12 cellular contexts compared by ENCODE assay signal in genomic region chr19:1910169-1910568, GRCh38. TPM values are rescaled to one million over a fixed set of nuclear protein-coding genes. Genes with fewer than 3 reads are reported as not detected.
DNase-seq lines count a peak whose midpoint lies in the region; ATAC-seq, FAIRE-seq and TF ChIP-seq lines count a peak whose summit lies in the region.
"Had no signal": no experiment of that assay in that cellular context is flagged by ENCODE, and none has a peak within 500 bp of the region (broad histone marks: within the 10 kb centered on the region; RNA-seq: fewer than 3 reads in every experiment).

No MANE protein-coding gene starts in this region.

- POLR2A ChIA-PET in HepG2 (lab: Yijun Ruan, JAX): no interaction called here

- H3K27ac Mint-ChIP-seq in astrocyte (ENCODE audit: unreplicated experiment): peak overlapping the region; percentile 34

- no peaks in the 10 kb centered on the region for H3K9me3 ChIP-seq in HepG2 (ENCODE audit: low read length)
- no peaks in the 10 kb centered on the region for H3K9me3 ChIP-seq in right lobe of liver
- H3K9me3 ChIP-seq in astrocyte (ENCODE audit: insufficient read depth, low read depth, low read length): no peaks in the 10 kb centered on the region
- no peaks in the 10 kb centered on the region for H3K9me3 ChIP-seq in adrenal gland (replicated peaks in 1 of 3)
- H3K9me3 ChIP-seq: heart left ventricle had no signal

- in situ Hi-C loops in HepG2 (cut with HindIII; ENCODE audit: extremely low pct_ligation_motif_present, low pct_unique_long_range_greater_than_20kb): no loop called here

- peak overlapping the region; percentile 14 for H3K4me3 Mint-ChIP-seq in astrocyte (ENCODE audit: unreplicated experiment)

- H3K4me2 ChIP-seq in HepG2 (ENCODE audit: low read depth, low read length) (no peak overlapping the region), astrocyte (ENCODE audit: low read length) (peak overlapping the region; percentile 33)

- H3K9ac ChIP-seq in HepG2 (ENCODE audit: insufficient read depth, low read depth, low read length) (no peak overlapping the region), astrocyte (ENCODE audit: low read length) (no peak overlapping the region)

- peaks cover 40% of the 10 kb centered on the region for H3K4me1 ChIP-seq in HepG2 (ENCODE audit: insufficient read depth, low read length)
- H3K4me1 ChIP-seq in right lobe of liver: peaks cover 0 to 5% (median 0%) of the 10 kb centered on the region in 4 donors
- peaks cover 10% of the 10 kb centered on the region for H3K4me1 ChIP-seq in astrocyte (ENCODE audit: insufficient read depth, low read length)
- peaks cover 6 to 25% of the 10 kb centered on the region in 2 donors for H3K4me1 ChIP-seq in adrenal gland (replicated peaks in 1 of 2)

- 96% methylated on average over 8 of the region's 11 CpGs for WGBS in HepG2 (ENCODE audit: low lambda C conversion rate)
- 100% methylated on average over 1 of the region's 11 CpGs for WGBS in right lobe of liver (ENCODE audit: insufficient coverage, low coverage, low lambda C conversion rate, missing lambda C conversion rate)
- WGBS in adrenal gland, 4 donors: 91 to 97% (median 94%) methylated on average over 7 to 11 of the region's 11 CpGs

- peaks cover 6% of the 10 kb centered on the region; the same call in 1 of the 2 replicates for H4K20me1 ChIP-seq in HepG2 (ENCODE audit: insufficient read depth, low read length)
- peaks cover 63% of the 10 kb centered on the region for H4K20me1 ChIP-seq in astrocyte (ENCODE audit: insufficient read depth, low read length)

- DNase-seq in HepG2 (ENCODE audit: low spot score) (no peak), right lobe of liver (no peak), astrocyte (ENCODE audit: low read depth) (no peak), NAMALWA (ENCODE audit: low spot score) (no peak), adrenal gland (no peak), RPMI8226 (no peak)
- DNase-seq: activated naive CD4-positive, alpha-beta T cell treated with Interleukin-2 at 50 U/mL for 16 hours; NCI-H1436 treated with DMSO at 0.1 percent for 48 hours had no signal

- no peak for TF ChIP-seq RAD21 in HepG2 (CRISPR knock-in tag; IDR thresholded peaks at IDR 0.05)

- no peaks in the 10 kb centered on the region for H3K27me3 Mint-ChIP-seq in astrocyte (ENCODE audit: low read depth, unreplicated experiment)

- no peak overlapping the region for H2AFZ ChIP-seq in HepG2 (ENCODE audit: low read length)
- no peak overlapping the region for H2AFZ ChIP-seq in astrocyte (ENCODE audit: low read depth, low read length)

- H3K27me3 ChIP-seq in HepG2 (ENCODE audit: control insufficient read depth in 1 of 2, insufficient read depth in 2 of 2, low read length in 2 of 2) (no peaks in the 10 kb centered on the region; a peak in 1 of 5 replicates), right lobe of liver (no peaks in the 10 kb centered on the region), astrocyte (ENCODE audit: insufficient read depth, low read length) (no peaks in the 10 kb centered on the region), layer of hippocampus (ENCODE audit: control insufficient read depth, insufficient read depth, low read length) (no peaks in the 10 kb centered on the region), adrenal gland (no peaks in the 10 kb centered on the region)
- H3K27me3 ChIP-seq: heart left ventricle had no signal

- ATAC-seq in HepG2 (no peak), right lobe of liver (no peak), GM19452 (IDR thresholded peaks at IDR 0.05; ENCODE audit: unreplicated experiment) (no peak)
- ATAC-seq: heart left ventricle had no signal

- TF ChIP-seq CTCF in HepG2 (CRISPR knock-in tag; IDR thresholded peaks at IDR 0.05): no peak
- TF ChIP-seq CTCF in right lobe of liver (IDR thresholded peaks at IDR 0.05): no peak
- no peak for TF ChIP-seq CTCF in astrocyte (IDR thresholded peaks at IDR 0.05; ENCODE audit: insufficient read depth, low read depth, low read length)
- TF ChIP-seq CTCF in adrenal gland (IDR thresholded peaks at IDR 0.05): no peak

- CTCF ChIA-PET in HepG2 (lab: Yijun Ruan, JAX; ENCODE audit: low intra/inter-chr PET ratio, low total read pairs): no interaction called here

- peaks cover 7% of the 10 kb centered on the region for H3K4me1 Mint-ChIP-seq in astrocyte (ENCODE audit: low read depth, unreplicated experiment)

- peaks cover 5 to 17% of the 10 kb centered on the region in 2 experiments; a peak in 3 of 5 replicates for H3K36me3 ChIP-seq in HepG2 (replicated peaks in 1 of 2; ENCODE audit: control insufficient read depth in 1 of 2, insufficient read depth in 2 of 2, low read length in 2 of 2)
- H3K36me3 ChIP-seq in right lobe of liver: peaks cover 0 to 3% (median 0%) of the 10 kb centered on the region in 4 donors
- no peaks in the 10 kb centered on the region for H3K36me3 ChIP-seq in astrocyte (ENCODE audit: insufficient read depth, low read length)
- peaks cover 0 to 22% of the 10 kb centered on the region in 2 donors for H3K36me3 ChIP-seq in adrenal gland (replicated peaks in 1 of 2)

- TF ChIP-seq EP300 in HepG2 (IDR thresholded peaks at IDR 0.05; ENCODE audit: low read depth in 2 of 2, low read length in 2 of 2) (no peak), HepG2 (CRISPR knock-in tag; IDR thresholded peaks at IDR 0.05; ENCODE audit: borderline replicate concordance) (no peak)

- no peaks in the 10 kb centered on the region for H3K36me3 Mint-ChIP-seq in astrocyte (ENCODE audit: low read depth, unreplicated experiment)

- no peak overlapping the region for H3K4me3 ChIP-seq in HepG2 (replicated peaks in 1 of 3; ENCODE audit: insufficient read depth in 1 of 3, low read depth in 2 of 3, low read length in 3 of 3)
- H3K4me3 ChIP-seq in right lobe of liver: no peak overlapping the region
- no peak overlapping the region for H3K4me3 ChIP-seq in astrocyte (ENCODE audit: insufficient read depth, low read depth, low read length)
- no peak overlapping the region for H3K4me3 ChIP-seq in adrenal gland

- H3K79me2 ChIP-seq in HepG2 (ENCODE audit: insufficient read depth, low read length): peaks cover 56% of the 10 kb centered on the region
- H3K79me2 ChIP-seq in astrocyte (ENCODE audit: insufficient read depth, low read length): peaks cover 88% of the 10 kb centered on the region

- BruUV-seq in HepG2 (replicated peaks; lab: Mats Ljungman, UMichigan): no TSS peak

- no peaks in the 10 kb centered on the region for H3K9me3 Mint-ChIP-seq in astrocyte (ENCODE audit: unreplicated experiment)

- no peak overlapping the region for H3K27ac ChIP-seq in HepG2 (ENCODE audit: extremely low read length, insufficient read depth, low read length)
- no peak overlapping the region for H3K27ac ChIP-seq in right lobe of liver
- no peak overlapping the region for H3K27ac ChIP-seq in astrocyte (ENCODE audit: low read depth, low read length)
- peak overlapping the region; percentile 21 for H3K27ac ChIP-seq in layer of hippocampus (ENCODE audit: low read depth, low read length)
- H3K27ac ChIP-seq in adrenal gland: no peak overlapping the region

- TF ChIP-seq POLR2A in HepG2 (IDR thresholded peaks at IDR 0.05; ENCODE audit: insufficient read depth in 1 of 2, low read depth in 2 of 2, low read length in 2 of 2) (no peak), right lobe of liver (IDR thresholded peaks at IDR 0.05) (no peak), adrenal gland (IDR thresholded peaks at IDR 0.05) (no peak)

- intact Hi-C loops in HepG2 (cut with micrococcal nuclease; ENCODE audit: unreplicated experiment) (no loop called here), right lobe of liver (cut with DNase I) (no loop called here), adrenal gland (cut with DNase I) (no loop called here)

- FAIRE-seq in HepG2 (lab: Jason Lieb, UNC) (no peak), astrocyte (lab: Jason Lieb, UNC) (no peak)
- FAIRE-seq: G401.6 had no signal

RNA-seq across cellular contexts. Expression of gene ADAT3, which starts 5.0 kb away (rescaled TPM):
- 2.0 and 3.5 TPM in 2 replicates for total RNA-seq in HepG2 (2016; rRNA removed; fragmentation: Illumina TruSeq; extraction: Trizol)
- total RNA-seq in HepG2 (2016; cell fraction: cytosol; rRNA removed; fragmentation: Illumina TruSeq; extraction: Trizol; ENCODE audit: low read depth): 0.79 and 0.81 TPM in 2 replicates
- total RNA-seq in HepG2 (2016; cell fraction: insoluble cytoplasmic fraction; rRNA removed; fragmentation: Illumina TruSeq; extraction: Trizol): 1.7 and 3.1 TPM in 2 replicates
- 1.7 and 2.1 TPM in 2 replicates for total RNA-seq in HepG2 (2016; cell fraction: membrane; rRNA removed; fragmentation: Illumina TruSeq; extraction: Trizol)
- total RNA-seq in HepG2 (2016; cell fraction: nucleus; rRNA removed; fragmentation: Illumina TruSeq; extraction: Trizol): 1.5 and 1.9 TPM in 2 replicates
- polyA plus RNA-seq in HepG2 (2011; rRNA removed): 0.95 and 1.4 TPM in 2 replicates
- polyA plus RNA-seq in HepG2 (2011; cell fraction: cytosol; rRNA removed): 0.94 and 1.7 TPM in 2 replicates
- polyA plus RNA-seq in HepG2 (2011; cell fraction: nucleus; rRNA removed): 6.4 and 7.8 TPM in 2 replicates
- 1.3 and 1.7 TPM in 2 replicates for polyA plus RNA-seq in HepG2 (2012)
- 0.68 TPM in 2 replicates for polyA plus RNA-seq in HepG2 (2016; cell fraction: cytosol; fragmentation: Illumina TruSeq; extraction: Trizol; ENCODE audit: low read depth)
- 2.8 and 3.5 TPM in 2 replicates for polyA plus RNA-seq in HepG2 (2016; cell fraction: insoluble cytoplasmic fraction; fragmentation: Illumina TruSeq; extraction: Trizol; ENCODE audit: low read depth)
- polyA plus RNA-seq in HepG2 (2016; cell fraction: membrane; fragmentation: Illumina TruSeq; extraction: Trizol; ENCODE audit: low read depth): 1.1 and 1.4 TPM in 2 replicates
- polyA plus RNA-seq in HepG2 (2016; cell fraction: nucleus; fragmentation: Illumina TruSeq; extraction: Trizol; ENCODE audit: insufficient read depth, low read depth): 5.0 and 6.1 TPM in 2 replicates
- 2.1 and 3.8 TPM in 2 replicates for polyA minus RNA-seq in HepG2 (2011; rRNA and poly(A)+ RNA removed; ENCODE audit: low replicate concordance)
- 1.3 and 1.6 TPM in 2 replicates for polyA minus RNA-seq in HepG2 (2011; cell fraction: cytosol; rRNA and poly(A)+ RNA removed)
- polyA minus RNA-seq in HepG2 (2011; cell fraction: nucleus; rRNA and poly(A)+ RNA removed): 2.3 and 2.6 TPM in 2 replicates
- total RNA-seq in right lobe of liver: 1 to 10 TPM; 1.8 to 5.3 (median 2.7) TPM
- total RNA-seq in astrocyte: 3.7 and 5.7 TPM in 2 replicates
- 10 to 100 TPM in 3 of 8 donors, 1 to 10 TPM in 5; 4.7 to 29.6 (median 9.2) TPM for total RNA-seq in adrenal gland
- 1 to 10 TPM in 2 of 3 donors, not detected in 1; 8.1 to 8.3 TPM for polyA plus RNA-seq in adrenal gland

RNA-seq across cellular contexts. Expression of gene SCAMP4, which starts 5.0 kb away (rescaled TPM):
- total RNA-seq in HepG2 (2016; rRNA removed; fragmentation: Illumina TruSeq; extraction: Trizol) (10.8 and 13.7 TPM in 2 replicates), right lobe of liver (10 to 100 TPM; 22.1 to 60.6 (median 24.4) TPM), astrocyte (72.2 and 73.4 TPM in 2 replicates), adrenal gland (100 to 1,000 TPM in 3 of 8 donors, 10 to 100 TPM in 5; 47.8 to 192 (median 84.8) TPM)
- total RNA-seq in HepG2 (2016; cell fraction: cytosol; rRNA removed; fragmentation: Illumina TruSeq; extraction: Trizol; ENCODE audit: low read depth): 4.4 and 5.1 TPM in 2 replicates
- 9.1 and 12.6 TPM in 2 replicates for total RNA-seq in HepG2 (2016; cell fraction: insoluble cytoplasmic fraction; rRNA removed; fragmentation: Illumina TruSeq; extraction: Trizol)
- total RNA-seq in HepG2 (2016; cell fraction: membrane; rRNA removed; fragmentation: Illumina TruSeq; extraction: Trizol): 10.1 and 10.7 TPM in 2 replicates
- total RNA-seq in HepG2 (2016; cell fraction: nucleus; rRNA removed; fragmentation: Illumina TruSeq; extraction: Trizol): 24.2 and 31.8 TPM in 2 replicates
- polyA plus RNA-seq in HepG2 (2011; rRNA removed) (10.7 and 12.8 TPM in 2 replicates), adrenal gland (10 to 100 TPM; 13.5 to 43.8 (median 22.7) TPM)
- 7.6 and 8.7 TPM in 2 replicates for polyA plus RNA-seq in HepG2 (2011; cell fraction: cytosol; rRNA removed)
- 43.5 and 55.3 TPM in 2 replicates for polyA plus RNA-seq in HepG2 (2011; cell fraction: nucleus; rRNA removed)
- 21.8 and 32.2 TPM in 2 replicates for polyA plus RNA-seq in HepG2 (2012)
- polyA plus RNA-seq in HepG2 (2016; cell fraction: cytosol; fragmentation: Illumina TruSeq; extraction: Trizol; ENCODE audit: low read depth): 5.1 and 6.4 TPM in 2 replicates
- polyA plus RNA-seq in HepG2 (2016; cell fraction: insoluble cytoplasmic fraction; fragmentation: Illumina TruSeq; extraction: Trizol; ENCODE audit: low read depth): 10.3 and 13.4 TPM in 2 replicates
- 11.5 and 11.6 TPM in 2 replicates for polyA plus RNA-seq in HepG2 (2016; cell fraction: membrane; fragmentation: Illumina TruSeq; extraction: Trizol; ENCODE audit: low read depth)
- polyA plus RNA-seq in HepG2 (2016; cell fraction: nucleus; fragmentation: Illumina TruSeq; extraction: Trizol; ENCODE audit: insufficient read depth, low read depth): 69.4 and 71.5 TPM in 2 replicates
- polyA minus RNA-seq in HepG2 (2011; rRNA and poly(A)+ RNA removed; ENCODE audit: low replicate concordance): 14.8 and 32.0 TPM in 2 replicates
- 35.3 TPM in 2 replicates for polyA minus RNA-seq in HepG2 (2011; cell fraction: cytosol; rRNA and poly(A)+ RNA removed)
- 13.2 and 15.5 TPM in 2 replicates for polyA minus RNA-seq in HepG2 (2011; cell fraction: nucleus; rRNA and poly(A)+ RNA removed)

RNA-seq across cellular contexts. Expression of gene ABHD17A, which starts 24.9 kb away (rescaled TPM):
- 27.9 and 40.8 TPM in 2 replicates for total RNA-seq in HepG2 (2016; rRNA removed; fragmentation: Illumina TruSeq; extraction: Trizol)
- 52.2 and 64.4 TPM in 2 replicates for total RNA-seq in HepG2 (2016; cell fraction: cytosol; rRNA removed; fragmentation: Illumina TruSeq; extraction: Trizol; ENCODE audit: low read depth)
- total RNA-seq in HepG2 (2016; cell fraction: insoluble cytoplasmic fraction; rRNA removed; fragmentation: Illumina TruSeq; extraction: Trizol): 24.0 and 37.3 TPM in 2 replicates
- 65.2 and 82.2 TPM in 2 replicates for total RNA-seq in HepG2 (2016; cell fraction: membrane; rRNA removed; fragmentation: Illumina TruSeq; extraction: Trizol)
- total RNA-seq in HepG2 (2016; cell fraction: nucleus; rRNA removed; fragmentation: Illumina TruSeq; extraction: Trizol): 17.1 and 19.3 TPM in 2 replicates
- polyA plus RNA-seq in HepG2 (2011; rRNA removed): 27.7 and 44.6 TPM in 2 replicates
- polyA plus RNA-seq in HepG2 (2011; cell fraction: cytosol; rRNA removed): 25.9 and 53.1 TPM in 2 replicates
- polyA plus RNA-seq in HepG2 (2011; cell fraction: nucleus; rRNA removed): 72.5 and 83.8 TPM in 2 replicates
- 11.9 and 16.2 TPM in 2 replicates for polyA plus RNA-seq in HepG2 (2012)
- polyA plus RNA-seq in HepG2 (2016; cell fraction: cytosol; fragmentation: Illumina TruSeq; extraction: Trizol; ENCODE audit: low read depth): 51.0 and 62.5 TPM in 2 replicates
- 25.3 and 27.0 TPM in 2 replicates for polyA plus RNA-seq in HepG2 (2016; cell fraction: insoluble cytoplasmic fraction; fragmentation: Illumina TruSeq; extraction: Trizol; ENCODE audit: low read depth)
- 54.6 and 60.4 TPM in 2 replicates for polyA plus RNA-seq in HepG2 (2016; cell fraction: membrane; fragmentation: Illumina TruSeq; extraction: Trizol; ENCODE audit: low read depth)
- 38.7 and 42.0 TPM in 2 replicates for polyA plus RNA-seq in HepG2 (2016; cell fraction: nucleus; fragmentation: Illumina TruSeq; extraction: Trizol; ENCODE audit: insufficient read depth, low read depth)
- polyA minus RNA-seq in HepG2 (2011; rRNA and poly(A)+ RNA removed; ENCODE audit: low replicate concordance): 15.0 and 50.9 TPM in 2 replicates
- 17.2 and 18.0 TPM in 2 replicates for polyA minus RNA-seq in HepG2 (2011; cell fraction: cytosol; rRNA and poly(A)+ RNA removed)
- 5.7 and 5.8 TPM in 2 replicates for polyA minus RNA-seq in HepG2 (2011; cell fraction: nucleus; rRNA and poly(A)+ RNA removed)
- total RNA-seq in right lobe of liver: 10 to 100 TPM; 20.4 to 49.5 (median 23.5) TPM
- 56.7 and 61.4 TPM in 2 replicates for total RNA-seq in astrocyte
- 100 to 1,000 TPM in 4 of 8 donors, 10 to 100 TPM in 4; 60.1 to 145 (median 99.4) TPM for total RNA-seq in adrenal gland
- 100 to 1,000 TPM in 2 of 3 donors, 1 to 10 TPM in 1; 2.5 to 235 (median 195) TPM for polyA plus RNA-seq in adrenal gland

RNA-seq across cellular contexts. Expression of gene CSNK1G2, which starts 30.8 kb away (rescaled TPM):
- total RNA-seq in HepG2 (2016; rRNA removed; fragmentation: Illumina TruSeq; extraction: Trizol): 29.7 and 53.8 TPM in 2 replicates
- total RNA-seq in HepG2 (2016; cell fraction: cytosol; rRNA removed; fragmentation: Illumina TruSeq; extraction: Trizol; ENCODE audit: low read depth): 40.6 and 41.0 TPM in 2 replicates
- total RNA-seq in HepG2 (2016; cell fraction: insoluble cytoplasmic fraction; rRNA removed; fragmentation: Illumina TruSeq; extraction: Trizol): 26.8 and 56.3 TPM in 2 replicates
- 85.2 and 87.4 TPM in 2 replicates for total RNA-seq in HepG2 (2016; cell fraction: membrane; rRNA removed; fragmentation: Illumina TruSeq; extraction: Trizol)
- total RNA-seq in HepG2 (2016; cell fraction: nucleus; rRNA removed; fragmentation: Illumina TruSeq; extraction: Trizol): 39.2 and 46.8 TPM in 2 replicates
- polyA plus RNA-seq in HepG2 (2011; rRNA removed): 72.5 and 88.4 TPM in 2 replicates
- 33.8 and 56.1 TPM in 2 replicates for polyA plus RNA-seq in HepG2 (2011; cell fraction: cytosol; rRNA removed)
- polyA plus RNA-seq in HepG2 (2011; cell fraction: nucleus; rRNA removed): 380 and 522 TPM in 2 replicates
- polyA plus RNA-seq in HepG2 (2012): 38.6 and 40.4 TPM in 2 replicates
- polyA plus RNA-seq in HepG2 (2016; cell fraction: cytosol; fragmentation: Illumina TruSeq; extraction: Trizol; ENCODE audit: low read depth): 39.6 and 47.2 TPM in 2 replicates
- polyA plus RNA-seq in HepG2 (2016; cell fraction: insoluble cytoplasmic fraction; fragmentation: Illumina TruSeq; extraction: Trizol; ENCODE audit: low read depth): 36.1 and 45.7 TPM in 2 replicates
- polyA plus RNA-seq in HepG2 (2016; cell fraction: membrane; fragmentation: Illumina TruSeq; extraction: Trizol; ENCODE audit: low read depth): 79.1 and 81.2 TPM in 2 replicates
- 157 TPM in 2 replicates for polyA plus RNA-seq in HepG2 (2016; cell fraction: nucleus; fragmentation: Illumina TruSeq; extraction: Trizol; ENCODE audit: insufficient read depth, low read depth)
- polyA minus RNA-seq in HepG2 (2011; rRNA and poly(A)+ RNA removed; ENCODE audit: low replicate concordance): 51.2 and 83.6 TPM in 2 replicates
- polyA minus RNA-seq in HepG2 (2011; cell fraction: cytosol; rRNA and poly(A)+ RNA removed): 23.6 and 25.2 TPM in 2 replicates
- polyA minus RNA-seq in HepG2 (2011; cell fraction: nucleus; rRNA and poly(A)+ RNA removed): 18.2 and 21.2 TPM in 2 replicates
- 10 to 100 TPM; 14.4 to 35.2 (median 22.6) TPM for total RNA-seq in right lobe of liver
- total RNA-seq in astrocyte: 60.8 and 64.1 TPM in 2 replicates
- total RNA-seq in adrenal gland: 10 to 100 TPM; 50.7 to 83.4 (median 73.6) TPM
- polyA plus RNA-seq in adrenal gland: 100 to 1,000 TPM in 2 of 3 donors, 10 to 100 TPM in 1; 30.0 to 120 (median 100) TPM

RNA-seq across cellular contexts. Expression of gene KLF16, which starts 46.8 kb away (rescaled TPM):
- total RNA-seq in HepG2 (2016; rRNA removed; fragmentation: Illumina TruSeq; extraction: Trizol): 6.2 and 6.7 TPM in 2 replicates
- total RNA-seq in HepG2 (2016; cell fraction: cytosol; rRNA removed; fragmentation: Illumina TruSeq; extraction: Trizol; ENCODE audit: low read depth): 2.1 and 2.2 TPM in 2 replicates
- 5.5 and 5.9 TPM in 2 replicates for total RNA-seq in HepG2 (2016; cell fraction: insoluble cytoplasmic fraction; rRNA removed; fragmentation: Illumina TruSeq; extraction: Trizol)
- 8.3 and 8.9 TPM in 2 replicates for total RNA-seq in HepG2 (2016; cell fraction: membrane; rRNA removed; fragmentation: Illumina TruSeq; extraction: Trizol)
- total RNA-seq in HepG2 (2016; cell fraction: nucleus; rRNA removed; fragmentation: Illumina TruSeq; extraction: Trizol): 4.0 and 4.8 TPM in 2 replicates
- polyA plus RNA-seq in HepG2 (2011; rRNA removed): 3.5 and 4.7 TPM in 2 replicates
- 3.7 and 7.0 TPM in 2 replicates for polyA plus RNA-seq in HepG2 (2011; cell fraction: cytosol; rRNA removed)
- polyA plus RNA-seq in HepG2 (2011; cell fraction: nucleus; rRNA removed): 16.7 and 31.9 TPM in 2 replicates
- polyA plus RNA-seq in HepG2 (2012): 8.3 and 9.4 TPM in 2 replicates
- 3.2 and 3.4 TPM in 2 replicates for polyA plus RNA-seq in HepG2 (2016; cell fraction: cytosol; fragmentation: Illumina TruSeq; extraction: Trizol; ENCODE audit: low read depth)
- 12.0 and 14.3 TPM in 2 replicates for polyA plus RNA-seq in HepG2 (2016; cell fraction: insoluble cytoplasmic fraction; fragmentation: Illumina TruSeq; extraction: Trizol; ENCODE audit: low read depth)
- polyA plus RNA-seq in HepG2 (2016; cell fraction: membrane; fragmentation: Illumina TruSeq; extraction: Trizol; ENCODE audit: low read depth): 8.9 and 9.3 TPM in 2 replicates
- polyA plus RNA-seq in HepG2 (2016; cell fraction: nucleus; fragmentation: Illumina TruSeq; extraction: Trizol; ENCODE audit: insufficient read depth, low read depth): 11.4 and 12.0 TPM in 2 replicates
- polyA minus RNA-seq in HepG2 (2011; rRNA and poly(A)+ RNA removed; ENCODE audit: low replicate concordance): 3.1 and 9.7 TPM in 2 replicates
- polyA minus RNA-seq in HepG2 (2011; cell fraction: cytosol; rRNA and poly(A)+ RNA removed): 8.9 and 15.3 TPM in 2 replicates
- 2.1 and 2.2 TPM in 2 replicates for polyA minus RNA-seq in HepG2 (2011; cell fraction: nucleus; rRNA and poly(A)+ RNA removed)
- 10 to 100 TPM in 5 of 6 experiments, 1 to 10 TPM in 1; 9.9 to 23.6 (median 10.8) TPM for total RNA-seq in right lobe of liver
- 52.4 and 58.1 TPM in 2 replicates for total RNA-seq in astrocyte
- 10 to 100 TPM in 7 of 8 donors, 1 to 10 TPM in 1; 7.1 to 28.1 (median 18.3) TPM for total RNA-seq in adrenal gland
- polyA plus RNA-seq in adrenal gland: 10 to 100 TPM in 1 of 3 donors, 1 to 10 TPM in 2; 2.0 to 12.9 (median 6.9) TPM
